Comparison of ENCODE assay signal across 11 cellular contexts in genomic region chr9:20043461-20043860, GRCh38.
DNase-seq lines count a peak whose midpoint lies in the region; ATAC-seq, FAIRE-seq and TF ChIP-seq lines count a peak whose summit lies in the region.
"Had no signal": no experiment of that assay in that cellular context is flagged by ENCODE, and none has a peak within 500 bp of the region (broad histone marks: within the 10 kb centered on the region; RNA-seq: fewer than 3 reads in every experiment).

No MANE protein-coding gene starts in this region.

- no peak overlapping the region for H3K9ac ChIP-seq in duodenal mucosa (ENCODE audit: low read depth in 1 of 2, low read length in 2 of 2)

- H3K9me3 Mint-ChIP-seq in type B pancreatic cell, result no peaks in the 10 kb centered on the region

- H3K27me3 Mint-ChIP-seq in type B pancreatic cell, result no peaks in the 10 kb centered on the region

- 56 to 65% methylated on average over 1 of the region's 1 CpG for WGBS in testis, 2 donors

- peaks cover 8% of the 10 kb centered on the region for H3K4me1 Mint-ChIP-seq in type B pancreatic cell (ENCODE audit: unreplicated experiment)

- no peaks in the 10 kb centered on the region for H3K27me3 ChIP-seq in duodenal mucosa (ENCODE audit: control insufficient read depth in 1 of 2, insufficient read depth in 2 of 2, low read length in 2 of 2)
- H3K27me3 ChIP-seq in testis, result no peaks in the 10 kb centered on the region

- H3K27ac ChIP-seq in duodenal mucosa (ENCODE audit: low read depth, low read length) (no peak overlapping the region), testis (no peak overlapping the region)

- no peak overlapping the region for H3K27ac Mint-ChIP-seq in type B pancreatic cell

- no peak for TF ChIP-seq POLR2A in testis (IDR thresholded peaks at IDR 0.05)

- no peaks in the 10 kb centered on the region for H3K36me3 ChIP-seq in duodenal mucosa (ENCODE audit: control insufficient read depth in 1 of 2, insufficient read depth in 2 of 2, low read length in 2 of 2)
- no peaks in the 10 kb centered on the region for H3K36me3 ChIP-seq in testis (ENCODE audit: low read depth, missing control alignments)

- DNase-seq in GM18507 (ENCODE audit: extremely low spot score, insufficient read length, low read depth) (no peak), type B pancreatic cell (ENCODE audit: extremely low spot score, unreplicated experiment) (no peak), G401 (ENCODE audit: low spot score) (no peak), testis (no peak)
- DNase-seq in effector CD4-positive, alpha-beta T cell, result no peak
- DNase-seq: HCEC 1CT, KBM-7 had no signal

- peak overlapping the region; percentile 5 to 34 for H3K4me3 ChIP-seq in duodenal mucosa (ENCODE audit: low read depth in 1 of 2, low read length in 2 of 2)
- H3K4me3 ChIP-seq in testis, result no peak overlapping the region
- H3K4me3 ChIP-seq: lung had no signal

- H3K4me3 Mint-ChIP-seq in type B pancreatic cell, result no peak overlapping the region

- no peaks in the 10 kb centered on the region for H3K36me3 Mint-ChIP-seq in type B pancreatic cell

- FAIRE-seq in GM18507 (lab: Jason Lieb, UNC), result peak; percentile 78

- H3K4me1 ChIP-seq in duodenal mucosa (ENCODE audit: control insufficient read depth in 1 of 2, insufficient read depth in 2 of 2, low read length in 2 of 2), result no peaks in the 10 kb centered on the region
- H3K4me1 ChIP-seq in testis, result no peaks in the 10 kb centered on the region

- no peak for TF ChIP-seq CTCF in type B pancreatic cell (conservative IDR thresholded peaks at IDR 0.05)
- TF ChIP-seq CTCF in testis (IDR thresholded peaks at IDR 0.05), result no peak

- intact Hi-C loops in testis (cut with DNase I; ENCODE audit: low total_unique reads), result no loop called here

- ATAC-seq in GM21367 (IDR thresholded peaks at IDR 0.05; ENCODE audit: unreplicated experiment) (peak; percentile 45), HG03457 (IDR thresholded peaks at IDR 0.05; ENCODE audit: unreplicated experiment) (peak; percentile 24)

- in situ Hi-C loops in G401 (cut with HindIII; ENCODE audit: low sequenced_read_pairs), result no loop called here

- no peaks in the 10 kb centered on the region for H3K9me3 ChIP-seq in duodenal mucosa (ENCODE audit: control insufficient read depth in 1 of 2, low read length in 2 of 2)
- no peaks in the 10 kb centered on the region for H3K9me3 ChIP-seq in testis

Comparison
In these comparisons a context has a peak if more than half of its experiments do, and no peak if none do; other contexts are left out.
1. H3K4me3 ChIP-seq: peak in duodenal mucosa (2 of 2); none in testis (0 of 2).